Comparison of ENCODE assay signal across 12 cellular contexts in genomic region chr10:126309193-126309592, GRCh38.
DNase-seq lines count a peak whose midpoint lies in the region; TF ChIP-seq lines count a peak whose summit lies in the region.
"Had no signal": no experiment of that assay in that cellular context is flagged by ENCODE, and none has a peak within 500 bp of the region (broad histone marks: within the 10 kb centered on the region; RNA-seq: fewer than 3 reads in every experiment).

No MANE protein-coding gene starts in this region.

- peak overlapping the region; percentile 67 to 72 (median 69) for H3K27ac Mint-ChIP-seq in nephron
- H3K27ac Mint-ChIP-seq: GM23338 had no signal

- H3K36me3 Mint-ChIP-seq in nephron (ENCODE audit: low read depth): peaks cover 7% of the 10 kb centered on the region
- H3K36me3 Mint-ChIP-seq: CD8-positive, alpha-beta memory T cell had no signal

- peak overlapping the region in 1 of 3 experiments; percentile 7 for H3K4me3 Mint-ChIP-seq in nephron
- H3K4me3 Mint-ChIP-seq: CD8-positive, alpha-beta memory T cell; GM23338 had no signal

- peaks cover 45% of the 10 kb centered on the region for H3K4me1 Mint-ChIP-seq in nephron
- H3K4me1 Mint-ChIP-seq: CD8-positive, alpha-beta memory T cell; GM23338 had no signal

- no peak for TF ChIP-seq CTCF in nephron (IDR thresholded peaks at IDR 0.05; ENCODE audit: unreplicated experiment in 3 of 3)

- peaks cover 10% of the 10 kb centered on the region for H3K9me3 Mint-ChIP-seq in nephron

- DNase-seq in EH (ENCODE audit: low read depth) (peak; percentile 25), M059J (ENCODE audit: low read depth) (peak; percentile 27), fibroblast of gingiva (ENCODE audit: low read depth) (peak; percentile 53), LoVo (ENCODE audit: low spot score) (no peak)
- no peak for DNase-seq in activated CD4-positive, alpha-beta T cell treated with anti-CD3 and anti-CD28 coated beads, Interleukin-2, amount 50 U/mL, for 1 hour
- DNase-seq in activated CD8-positive, alpha-beta memory T cell treated with anti-CD3 and anti-CD28 coated beads for 24 hours: no peak
- DNase-seq: Caco-2; CD8-positive, alpha-beta memory T cell; DND-41; H7 had no signal

- peaks cover 3% of the 10 kb centered on the region for H3K27me3 Mint-ChIP-seq in nephron (ENCODE audit: low read depth)
- H3K27me3 Mint-ChIP-seq: CD8-positive, alpha-beta memory T cell had no signal

Comparison
In these comparisons a context has a peak if more than half of its experiments do, and no peak if none do; other contexts are left out.
1. DNase-seq: peak in EH (single experiment), M059J (single experiment) and fibroblast of gingiva (single experiment); none in activated CD4-positive, alpha-beta T cell treated with anti-CD3 and anti-CD28 coated beads, Interleukin-2, amount 50 U/mL, for 1 hour (single experiment), LoVo (single experiment) and activated CD8-positive, alpha-beta memory T cell treated with anti-CD3 and anti-CD28 coated beads for 24 hours (single experiment).